15 cellular contexts compared by ENCODE assay signal in the genomic region with DNA sequence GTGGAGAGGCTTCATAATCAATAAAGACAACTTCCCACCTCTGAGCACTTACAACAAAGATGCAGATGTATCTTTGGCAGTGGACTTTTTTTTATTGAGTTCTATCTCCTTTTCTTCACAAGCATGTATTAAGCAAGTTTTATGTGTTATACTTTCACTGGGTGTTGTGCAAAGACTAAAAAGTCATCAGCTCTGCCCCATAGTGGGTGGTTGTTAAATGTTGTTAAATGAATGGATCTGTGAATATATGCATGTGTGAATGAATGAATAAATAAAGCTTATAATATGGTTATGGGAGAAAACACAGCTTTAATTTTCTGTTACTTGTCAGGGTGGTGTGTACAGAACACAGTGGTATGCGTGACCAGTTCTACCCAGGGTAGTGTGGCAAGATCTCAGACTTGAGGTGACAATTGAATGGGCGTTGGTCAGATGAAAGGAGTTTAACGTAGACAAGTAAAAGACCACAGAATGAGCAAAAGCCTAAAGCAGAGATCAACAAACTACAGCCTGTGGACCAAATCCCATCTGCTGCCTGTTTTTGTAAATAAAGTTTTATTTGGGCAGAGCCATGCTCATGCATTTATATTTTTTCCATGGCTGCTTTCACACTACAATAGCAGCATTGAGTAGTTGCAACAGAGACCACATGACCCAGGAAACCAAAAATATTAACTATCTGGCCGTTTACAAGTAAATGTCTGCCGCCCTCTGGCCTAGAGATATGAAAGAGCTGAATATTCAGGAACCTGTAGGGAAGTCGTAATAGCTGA.
A peak's percentile ranks its signal among the peaks of the same experiment; 100 is the strongest.
DNase-seq lines count a peak whose midpoint lies in the region; ATAC-seq and TF ChIP-seq lines count a peak whose summit lies in the region.
"Had no signal": no experiment of that assay in that cellular context is flagged by ENCODE, and none has a peak within 500 bp of the region (broad histone marks: within the 10 kb centered on the region; RNA-seq: fewer than 3 reads in every experiment).

No MANE protein-coding gene starts in this region.

- no peak overlapping the region for H3K9ac ChIP-seq in IMR-90 (ENCODE audit: low read depth, low read length)

- no peak for TF ChIP-seq RAD21 in IMR-90 (IDR thresholded peaks at IDR 0.05; ENCODE audit: low read length)

- POLR2A ChIA-PET in Caco-2 (lab: Charles Lee) = interaction anchor here (0.6 kb wide), 2 partner anchors 85 to 131 kb away, joined by 3 to 4 read pairs; no protein-coding TSS in a partner anchor
- POLR2A ChIA-PET in IMR-90 (lab: Charles Lee; ENCODE audit: unreplicated experiment) = no interaction called here

- H2AK9ac ChIP-seq in IMR-90 (replicated peaks; ENCODE audit: low read depth, low read length, poor library complexity) = no peak overlapping the region

- ATAC-seq in IMR-90 (ENCODE audit: low read depth) = no peak
- ATAC-seq in activated T-helper 17 cell treated with anti-CD3 and anti-CD28 coated beads, Interleukin-2, amount 50 U/mL, for 72 hours (replicated peaks) = no peak
- ATAC-seq: effector memory CD8-positive, alpha-beta T cell had no signal

- 83% methylated on average over 1 of the region's 6 CpGs; no CpG with 5 or more reads in 1 of the 2 experiments for WGBS in IMR-90 (ENCODE audit: extremely low coverage in 2 of 2, insufficient read length in 1 of 2), 2 experiments
- 92 to 94% methylated on average over 6 of the region's 6 CpGs for WGBS in thyroid gland, 2 donors

- no peak overlapping the region for H3K4me3 Mint-ChIP-seq in Caco-2 (ENCODE audit: unreplicated experiment)
- H3K4me3 Mint-ChIP-seq in activated T-helper 17 cell treated with anti-CD3 and anti-CD28 coated beads, Interleukin-2, amount 50 U/mL, for 72 hours = no peak overlapping the region
- H3K4me3 Mint-ChIP-seq in progenitor cell of endocrine pancreas (ENCODE audit: low read depth) = no peak overlapping the region
- H3K4me3 Mint-ChIP-seq: CD4-positive, CD25-positive, alpha-beta regulatory T cell; effector memory CD8-positive, alpha-beta T cell had no signal

- H4K91ac ChIP-seq in IMR-90 (ENCODE audit: insufficient read depth, low read depth, low read length) = no peak overlapping the region

- H3K4me1 Mint-ChIP-seq in Caco-2 (ENCODE audit: low read depth, unreplicated experiment) (peaks cover 65% of the 10 kb centered on the region), progenitor cell of endocrine pancreas (ENCODE audit: low read depth) (peaks cover 32% of the 10 kb centered on the region)
- H3K4me1 Mint-ChIP-seq in activated T-helper 17 cell treated with anti-CD3 and anti-CD28 coated beads, Interleukin-2, amount 50 U/mL, for 72 hours = peaks cover 12% of the 10 kb centered on the region

- H2BK5ac ChIP-seq in IMR-90 (ENCODE audit: low read depth, low read length, poor library complexity, severe bottlenecking) = no peak overlapping the region

- H3K36me3 Mint-ChIP-seq in Caco-2 (ENCODE audit: insufficient read depth, unreplicated experiment) (peaks cover 4% of the 10 kb centered on the region), progenitor cell of endocrine pancreas (ENCODE audit: insufficient read depth) (no peaks in the 10 kb centered on the region)
- no peaks in the 10 kb centered on the region for H3K36me3 Mint-ChIP-seq in activated T-helper 17 cell treated with anti-CD3 and anti-CD28 coated beads, Interleukin-2, amount 50 U/mL, for 72 hours (ENCODE audit: low read depth)
- H3K36me3 Mint-ChIP-seq: activated naive CD4-positive, alpha-beta T cell treated with anti-CD3 and anti-CD28 coated beads, Interleukin-2, amount 50 U/mL, for 72 hours; CD4-positive, CD25-positive, alpha-beta regulatory T cell had no signal

- no peak overlapping the region for H3K4me2 ChIP-seq in IMR-90 (ENCODE audit: low read depth, low read length)

- H3K56ac ChIP-seq in IMR-90 (ENCODE audit: extremely low read depth, insufficient read depth, low read length) = no peak overlapping the region

- CTCF ChIA-PET in Caco-2 (lab: Charles Lee) (interaction anchor here (0.6 kb wide), 1 partner anchor 87 kb away, joined by 3 read pairs; no protein-coding TSS in a partner anchor), IMR-90 (lab: Yijun Ruan, JAX) (interaction anchor here (0.9 kb wide), 1 partner anchor 11 kb away, joined by 3 read pairs; no protein-coding TSS in a partner anchor)

- no peak overlapping the region for H4K8ac ChIP-seq in IMR-90 (ENCODE audit: low read depth in 2 of 2, low read length in 2 of 2)

- no peak overlapping the region for H3K4ac ChIP-seq in IMR-90 (ENCODE audit: low read depth, low read length)

- no peaks in the 10 kb centered on the region for H4K20me1 ChIP-seq in IMR-90 (ENCODE audit: insufficient read depth, low read length)

- BruUV-seq in Caco-2 (replicated peaks; lab: Mats Ljungman, UMichigan) = no TSS peak
- BruUV-seq in IMR-90 (replicated peaks; lab: Mats Ljungman, UMichigan) = no TSS peak

- intact Hi-C loops in Caco-2 (cut with micrococcal nuclease; ENCODE audit: unreplicated experiment) = no loop called here
- intact Hi-C loops in IMR-90 (cut with micrococcal nuclease) = no loop called here
- intact Hi-C loops in thyroid gland (cut with DNase I) = no loop called here

- no peak overlapping the region for H3K18ac ChIP-seq in IMR-90 (ENCODE audit: low read depth, low read length)

- TF ChIP-seq POLR2A in IMR-90 (IDR thresholded peaks at IDR 0.05; ENCODE audit: low read depth, low read length) = no peak
- TF ChIP-seq POLR2A in thyroid gland (IDR thresholded peaks at IDR 0.05) = no peak

- H3K9me3 Mint-ChIP-seq in Caco-2 (ENCODE audit: unreplicated experiment) (no peaks in the 10 kb centered on the region), progenitor cell of endocrine pancreas (ENCODE audit: low read depth) (no peaks in the 10 kb centered on the region)
- no peaks in the 10 kb centered on the region for H3K9me3 Mint-ChIP-seq in activated T-helper 17 cell treated with anti-CD3 and anti-CD28 coated beads, Interleukin-2, amount 50 U/mL, for 72 hours
- H3K9me3 Mint-ChIP-seq: effector memory CD8-positive, alpha-beta T cell had no signal

- H3K27me3 Mint-ChIP-seq in Caco-2 (ENCODE audit: insufficient read depth, unreplicated experiment) (no peaks in the 10 kb centered on the region), progenitor cell of endocrine pancreas (no peaks in the 10 kb centered on the region)
- H3K27me3 Mint-ChIP-seq in activated T-helper 17 cell treated with anti-CD3 and anti-CD28 coated beads, Interleukin-2, amount 50 U/mL, for 72 hours = no peaks in the 10 kb centered on the region

- no peaks in the 10 kb centered on the region for H3K79me1 ChIP-seq in IMR-90 (ENCODE audit: low read depth in 1 of 2, low read length in 2 of 2)

- H3K27me3 ChIP-seq in Caco-2 (replicated peaks; ENCODE audit: control insufficient read depth, insufficient read depth, low read length) (no peaks in the 10 kb centered on the region), IMR-90 (ENCODE audit: control insufficient read depth, insufficient read depth, low read length) (no peaks in the 10 kb centered on the region), thyroid gland (no peaks in the 10 kb centered on the region)
- H3K27me3 ChIP-seq: cardiac muscle cell had no signal

- no peak overlapping the region for H3K23ac ChIP-seq in IMR-90 (ENCODE audit: low read depth, low read length)

- H4K5ac ChIP-seq in IMR-90 (ENCODE audit: low read depth, low read length) = no peak overlapping the region

- H3K27ac ChIP-seq in IMR-90 (ENCODE audit: insufficient read depth, low read length) (no peak overlapping the region), thyroid gland (no peak overlapping the region)
- H3K27ac ChIP-seq: cardiac muscle cell had no signal

- H3K36me3 ChIP-seq in Caco-2 (ENCODE audit: control insufficient read depth, insufficient read depth, low read length) (no peaks in the 10 kb centered on the region; the same call in 1 of the 2 replicates), IMR-90 (ENCODE audit: control insufficient read depth, insufficient read depth, low read length) (no peaks in the 10 kb centered on the region), thyroid gland (no peaks in the 10 kb centered on the region)
- H3K36me3 ChIP-seq: cardiac muscle cell, HAP-1 had no signal

- dilution Hi-C loops in IMR-90 (cut with HindIII; ENCODE audit: low sequenced_read_pairs, unreplicated experiment) = no loop called here

- H3K9me1 ChIP-seq in IMR-90 (ENCODE audit: insufficient read depth, low read length) = peaks cover 4% of the 10 kb centered on the region

- H2BK15ac ChIP-seq in IMR-90 (ENCODE audit: low read depth, low read length) = no peak overlapping the region

- H2AFZ ChIP-seq in IMR-90 (replicated peaks; ENCODE audit: low read length, poor library complexity) = no peak overlapping the region

- TF ChIP-seq CTCF in Caco-2 (IDR thresholded peaks at IDR 0.05; ENCODE audit: insufficient read depth in 1 of 2, low read depth in 1 of 2, low read length in 1 of 2, severe bottlenecking in 1 of 2, unreplicated experiment in 1 of 2) (no peak), IMR-90 (conservative IDR thresholded peaks at IDR 0.05; ENCODE audit: low read depth, low read length) (no peak), progenitor cell of endocrine pancreas (IDR thresholded peaks at IDR 0.05; ENCODE audit: unreplicated experiment) (no peak), thyroid gland (IDR thresholded peaks at IDR 0.05) (no peak)

- H2BK20ac ChIP-seq in IMR-90 (ENCODE audit: low read depth, low read length) = no peak overlapping the region

- H3K9me3 ChIP-seq in Caco-2 (no peaks in the 10 kb centered on the region), IMR-90 (ENCODE audit: control insufficient read depth, insufficient read depth, low read length) (no peaks in the 10 kb centered on the region), thyroid gland (no peaks in the 10 kb centered on the region)
- H3K9me3 ChIP-seq: HAP-1 had no signal

- in situ Hi-C loops in IMR-90 (cut with MboI; ENCODE audit: low sequenced_read_pairs) = no loop called here

- H3K4me3 ChIP-seq in Caco-2 (ENCODE audit: low read depth, low read length) = no peak overlapping the region
- no peak overlapping the region for H3K4me3 ChIP-seq in IMR-90 (ENCODE audit: insufficient read depth, low read depth, low read length)
- H3K4me3 ChIP-seq in thyroid gland (replicated peaks in 1 of 3) = no peak overlapping the region
- H3K4me3 ChIP-seq: cardiac muscle cell, HAP-1 had no signal

- peak overlapping the region; percentile 66; the same call in 1 of the 2 replicates for H2AK5ac ChIP-seq in IMR-90 (ENCODE audit: low read depth, low read length)

- no peak overlapping the region for H2BK120ac ChIP-seq in IMR-90 (ENCODE audit: low read depth, low read length)

- no peak overlapping the region for H3K14ac ChIP-seq in IMR-90 (replicated peaks; ENCODE audit: low read depth, low read length)

- DNase-seq in Caco-2 (no peak), IMR-90 (no peak), progenitor cell of endocrine pancreas (ENCODE audit: low spot score, unreplicated experiment) (no peak), thyroid gland (no peak), NCI-H2171 (lab: John Stamatoyannopoulos, UW) (no peak), cortex of kidney (lab: John Stamatoyannopoulos, UW) (no peak), GDM1 (lab: John Stamatoyannopoulos, UW) (no peak)
- DNase-seq: CD4-positive, CD25-positive, alpha-beta regulatory T cell; effector memory CD8-positive, alpha-beta T cell; foreskin fibroblast; NCI-H2171 treated with DMSO at 0.1 percent for 48 hours had no signal

- peak overlapping the region; percentile 11 for H3K27ac Mint-ChIP-seq in Caco-2 (ENCODE audit: unreplicated experiment)
- H3K27ac Mint-ChIP-seq in activated T-helper 17 cell treated with anti-CD3 and anti-CD28 coated beads, Interleukin-2, amount 50 U/mL, for 72 hours = peak overlapping the region; percentile 23
- peak overlapping the region; percentile 15 for H3K27ac Mint-ChIP-seq in progenitor cell of endocrine pancreas

- H3K4me1 ChIP-seq in Caco-2 = peaks cover 67% of the 10 kb centered on the region
- H3K4me1 ChIP-seq in IMR-90 (ENCODE audit: control insufficient read depth, insufficient read depth, low read length) = peaks cover 6% of the 10 kb centered on the region
- H3K4me1 ChIP-seq in thyroid gland = peaks cover 0 to 8% of the 10 kb centered on the region in 2 donors
- H3K4me1 ChIP-seq: HAP-1 had no signal
